Comparison of ENCODE assay signal across 8 cellular contexts in the genomic region with DNA sequence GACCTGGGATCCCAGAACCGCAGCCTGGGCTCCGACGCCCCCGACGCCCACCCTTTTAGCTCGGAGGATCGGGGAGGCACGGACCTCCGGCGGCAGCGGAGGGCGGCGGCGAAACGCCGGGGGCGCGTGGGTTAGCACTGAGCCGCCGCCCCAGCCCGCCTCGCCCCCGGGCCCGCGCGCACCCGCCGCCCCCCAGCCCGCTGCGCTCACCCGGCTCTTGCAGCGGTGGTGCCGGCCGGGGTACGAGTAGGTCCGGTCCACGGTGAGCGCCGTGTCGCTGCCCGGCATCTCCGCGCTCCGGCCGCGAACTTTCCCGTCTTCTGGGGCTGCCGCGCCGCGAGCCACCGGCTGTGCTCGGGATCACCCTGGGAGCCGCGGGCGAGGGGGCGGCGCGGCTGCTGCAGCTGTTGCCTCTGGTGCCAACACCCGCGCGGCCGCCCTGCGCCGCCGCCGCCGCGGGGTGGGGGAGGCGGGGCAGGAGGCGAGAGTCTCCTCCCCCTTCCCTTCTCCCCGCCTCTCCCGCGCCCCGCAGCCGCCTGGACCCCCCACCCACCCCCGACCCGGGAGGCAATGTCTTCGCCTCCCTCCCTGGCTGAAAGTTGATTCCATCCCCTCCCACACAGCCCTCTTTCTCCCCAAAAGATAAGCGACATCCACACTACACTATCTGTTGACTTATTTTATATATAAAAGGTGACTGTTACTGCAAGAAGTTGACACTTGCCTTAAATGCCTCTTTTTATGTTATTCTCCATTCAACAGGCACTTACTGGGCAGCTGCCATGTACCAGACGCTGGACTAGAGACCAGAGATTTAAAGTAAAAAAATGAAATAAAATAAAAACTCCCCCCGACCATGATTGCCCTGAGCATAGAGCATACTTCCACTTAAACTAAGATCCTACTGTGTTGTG. TPM values are rescaled to one million over a fixed set of nuclear protein-coding genes. Genes with fewer than 3 reads are reported as not detected.
DNase-seq lines count a peak whose midpoint lies in the region; ATAC-seq and TF ChIP-seq lines count a peak whose summit lies in the region.

A gene with protein sequence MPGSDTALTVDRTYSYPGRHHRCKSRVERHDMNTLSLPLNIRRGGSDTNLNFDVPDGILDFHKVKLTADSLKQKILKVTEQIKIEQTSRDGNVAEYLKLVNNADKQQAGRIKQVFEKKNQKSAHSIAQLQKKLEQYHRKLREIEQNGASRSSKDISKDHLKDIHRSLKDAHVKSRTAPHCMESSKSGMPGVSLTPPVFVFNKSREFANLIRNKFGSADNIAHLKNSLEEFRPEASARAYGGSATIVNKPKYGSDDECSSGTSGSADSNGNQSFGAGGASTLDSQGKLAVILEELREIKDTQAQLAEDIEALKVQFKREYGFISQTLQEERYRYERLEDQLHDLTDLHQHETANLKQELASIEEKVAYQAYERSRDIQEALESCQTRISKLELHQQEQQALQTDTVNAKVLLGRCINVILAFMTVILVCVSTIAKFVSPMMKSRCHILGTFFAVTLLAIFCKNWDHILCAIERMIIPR (minus strand): TSS at position 415 of the 914 bp plus-strand sequence. CDS start 127 bp downstream, at position 288.

- H3K4me1 ChIP-seq in CD4-positive, CD25-positive, alpha-beta regulatory T cell (ENCODE audit: control insufficient read depth, insufficient read depth, low read length, poor library complexity, severe bottlenecking): peaks cover 10% of the 10 kb centered on the region
- H3K4me1 ChIP-seq in effector memory CD4-positive, alpha-beta T cell (ENCODE audit: control insufficient read depth, insufficient read depth, low read length, poor library complexity, severe bottlenecking): peaks cover 6% of the 10 kb centered on the region
- peaks cover 0 to 8% (median 0%) of the 10 kb centered on the region in 4 donors for H3K4me1 ChIP-seq in right lobe of liver

- H3K4me1 Mint-ChIP-seq in CD4-positive, CD25-positive, alpha-beta regulatory T cell: peaks cover 0 to 13% (median 3%) of the 10 kb centered on the region in 4 donors
- peaks cover 18% of the 10 kb centered on the region for H3K4me1 Mint-ChIP-seq in stimulated activated memory B cell treated with anti-CD40 and anti-IgM and Interleukin-4, amounts not matched to agents 10 μg/mL and 1 μg/mL and 100 μg/mL, for 72 hours

- TF ChIP-seq POLR2A in right lobe of liver (IDR thresholded peaks at IDR 0.05): peak; percentile 63

- peak within 1 kb of the TSS; percentile 64 to 92 (median 76) for H3K4me3 Mint-ChIP-seq in CD4-positive, CD25-positive, alpha-beta regulatory T cell
- H3K4me3 Mint-ChIP-seq in stimulated activated memory B cell treated with anti-CD40 and anti-IgM and Interleukin-4, amounts not matched to agents 10 μg/mL and 1 μg/mL and 100 μg/mL, for 72 hours: peak within 1 kb of the TSS; percentile 92

- H3K36me3 Mint-ChIP-seq in CD4-positive, CD25-positive, alpha-beta regulatory T cell: no peaks in the 10 kb centered on the region
- peaks cover 25% of the 10 kb centered on the region for H3K36me3 Mint-ChIP-seq in stimulated activated memory B cell treated with anti-CD40 and anti-IgM and Interleukin-4, amounts not matched to agents 10 μg/mL and 1 μg/mL and 100 μg/mL, for 72 hours

- peaks cover 73% of the 10 kb centered on the region for H3K27me3 Mint-ChIP-seq in CD4-positive, CD25-positive, alpha-beta regulatory T cell
- peaks cover 8% of the 10 kb centered on the region for H3K27me3 Mint-ChIP-seq in stimulated activated memory B cell treated with anti-CD40 and anti-IgM and Interleukin-4, amounts not matched to agents 10 μg/mL and 1 μg/mL and 100 μg/mL, for 72 hours

- TF ChIP-seq CTCF in right lobe of liver (IDR thresholded peaks at IDR 0.05): no peak

- no peak within 1 kb of the TSS for H3K27ac Mint-ChIP-seq in CD4-positive, CD25-positive, alpha-beta regulatory T cell
- peak within 1 kb of the TSS; percentile 82 for H3K27ac Mint-ChIP-seq in stimulated activated memory B cell treated with anti-CD40 and anti-IgM and Interleukin-4, amounts not matched to agents 10 μg/mL and 1 μg/mL and 100 μg/mL, for 72 hours

- no peak within 1 kb of the TSS for H3K27ac ChIP-seq in CD4-positive, CD25-positive, alpha-beta regulatory T cell (ENCODE audit: insufficient read depth, low read length, poor library complexity, severe bottlenecking)
- H3K27ac ChIP-seq in effector memory CD4-positive, alpha-beta T cell (ENCODE audit: insufficient read depth, low read length, poor library complexity, severe bottlenecking): no peak within 1 kb of the TSS
- H3K27ac ChIP-seq in right lobe of liver: peak within 1 kb of the TSS; percentile 45 to 93 (median 63)

- intact Hi-C loops in right lobe of liver (cut with DNase I): no loop called here

- H3K27me3 ChIP-seq in CD4-positive, CD25-positive, alpha-beta regulatory T cell (ENCODE audit: control insufficient read depth, insufficient read depth, low read length): peaks cover 34% of the 10 kb centered on the region
- H3K27me3 ChIP-seq in effector memory CD4-positive, alpha-beta T cell (replicated peaks; ENCODE audit: control insufficient read depth, insufficient read depth, low read length, poor library complexity, severe bottlenecking): peaks cover 16% of the 10 kb centered on the region
- H3K27me3 ChIP-seq in right lobe of liver: no peaks in the 10 kb centered on the region

- peak in 1 of 3 donors; percentile 14 for DNase-seq in CD4-positive, CD25-positive, alpha-beta regulatory T cell
- DNase-seq in GM19238 (ENCODE audit: insufficient read length, low spot score): peak; percentile 45
- DNase-seq in T1000 (lab: John Stamatoyannopoulos, UW): peak; percentile 7
- DNase-seq in effector memory CD4-positive, alpha-beta T cell: peak in 1 of 3 donors; percentile 7
- peak; percentile 70 to 76 (median 74) for DNase-seq in right lobe of liver
- DNase-seq in NCI-H187 treated with DMSO at 0.1 percent for 48 hours (lab: John Stamatoyannopoulos, UW): no peak

- ATAC-seq in CD4-positive, CD25-positive, alpha-beta regulatory T cell (ENCODE audit: low read depth in 2 of 2): peak; percentile 37 to 45
- ATAC-seq in HG03342 (IDR thresholded peaks at IDR 0.05; ENCODE audit: unreplicated experiment): peak; percentile 70
- ATAC-seq in right lobe of liver: peak; percentile 77 to 87 (median 84)
- peak; percentile 78 for ATAC-seq in stimulated activated memory B cell treated with anti-CD40 and anti-IgM and Interleukin-4, amounts not matched to agents 10 μg/mL and 1 μg/mL and 100 μg/mL, for 72 hours

- H3K9me3 ChIP-seq in CD4-positive, CD25-positive, alpha-beta regulatory T cell (ENCODE audit: control insufficient read depth in 2 of 2, low read length in 2 of 2): no peaks in the 10 kb centered on the region
- H3K9me3 ChIP-seq in effector memory CD4-positive, alpha-beta T cell (ENCODE audit: control insufficient read depth, low read length): no peaks in the 10 kb centered on the region
- H3K9me3 ChIP-seq in right lobe of liver: no peaks in the 10 kb centered on the region

- H3K4me3 ChIP-seq in CD4-positive, CD25-positive, alpha-beta regulatory T cell (ENCODE audit: low read depth, low read length): no peak within 1 kb of the TSS
- H3K4me3 ChIP-seq in effector memory CD4-positive, alpha-beta T cell (ENCODE audit: insufficient read depth, low read depth, low read length, poor library complexity, severe bottlenecking): peak within 1 kb of the TSS; percentile 48
- H3K4me3 ChIP-seq in right lobe of liver: peak within 1 kb of the TSS; percentile 52 to 70 (median 67)

- H3K36me3 ChIP-seq in CD4-positive, CD25-positive, alpha-beta regulatory T cell (ENCODE audit: control insufficient read depth, insufficient read depth, low read length): no peaks in the 10 kb centered on the region
- H3K36me3 ChIP-seq in effector memory CD4-positive, alpha-beta T cell (ENCODE audit: control insufficient read depth, insufficient read depth, low read length): no peaks in the 10 kb centered on the region
- no peaks in the 10 kb centered on the region for H3K36me3 ChIP-seq in right lobe of liver

- H3K9me3 Mint-ChIP-seq in CD4-positive, CD25-positive, alpha-beta regulatory T cell: peaks cover 0 to 4% (median 0%) of the 10 kb centered on the region in 7 donors
- H3K9me3 Mint-ChIP-seq in stimulated activated memory B cell treated with anti-CD40 and anti-IgM and Interleukin-4, amounts not matched to agents 10 μg/mL and 1 μg/mL and 100 μg/mL, for 72 hours: no peaks in the 10 kb centered on the region

- 16% methylated on average over 5 of the region's 82 CpGs for WGBS in right lobe of liver (ENCODE audit: insufficient coverage, low coverage, low lambda C conversion rate, missing lambda C conversion rate)

RNA-seq across cellular contexts. Expression of the gene that starts here (rescaled TPM):
- total RNA-seq in CD4-positive, CD25-positive, alpha-beta regulatory T cell: 0.32 TPM
- under 1 TPM; 0.06 to 0.83 (median 0.39) TPM for polyA plus RNA-seq in CD4-positive, CD25-positive, alpha-beta regulatory T cell
- 1 to 10 TPM; 2.1 to 6.2 (median 3.2) TPM for total RNA-seq in right lobe of liver

Comparison
In these comparisons a context has a peak if more than half of its experiments do, and no peak if none do; other contexts are left out.
1. Peak in ATAC-seq in CD4-positive, CD25-positive, alpha-beta regulatory T cell; RNA of the gene not detected or under 1 TPM.
2. H3K27ac ChIP-seq: peak in right lobe of liver (3 of 3); none in CD4-positive, CD25-positive, alpha-beta regulatory T cell (single experiment) and effector memory CD4-positive, alpha-beta T cell (single experiment).
3. Peak in every context shown above with its lines, with median percentiles within 50 percentile points of each other: ATAC-seq.